ENCODE assay signal across 1 cellular context in genomic region chr10:112687647-112688046, GRCh38.
TF ChIP-seq lines count a peak whose summit lies in the region.

No MANE protein-coding gene starts in this region.

TF ChIP-seq in IMR-90, 13 proteins besides CTCF, POLR2A, EP300 and RAD21 (continued from another document):
- TF ChIP-seq CHD1 (IDR thresholded peaks at IDR 0.05; ENCODE audit: low read depth, low read length) (no peak), FOS (IDR thresholded peaks at IDR 0.05; ENCODE audit: low read depth, low read length) (no peak)
